Comparison of ENCODE assay signal across 19 cellular contexts in the genomic region with DNA sequence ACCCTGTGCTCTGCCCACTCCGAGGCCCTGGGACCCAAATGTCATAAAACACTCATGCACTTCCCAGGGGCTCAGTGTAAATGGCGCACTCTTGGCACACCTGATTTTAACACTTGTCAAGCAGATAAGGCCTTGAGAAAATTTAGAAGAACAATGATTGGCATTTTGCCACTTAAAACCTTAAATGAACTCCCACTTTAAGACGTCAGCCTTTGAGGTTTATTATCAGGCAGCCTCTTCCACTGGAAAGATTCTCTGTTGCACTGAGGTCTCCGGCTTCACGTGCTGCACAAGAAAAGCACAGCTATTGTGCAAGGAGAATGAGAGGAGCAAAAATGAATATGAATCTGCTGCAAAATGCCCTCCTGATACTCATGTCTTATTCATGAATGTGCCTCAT.
"Had no signal": no experiment of that assay in that cellular context is flagged by ENCODE, and none has a peak within 500 bp of the region (broad histone marks: within the 10 kb centered on the region; RNA-seq: fewer than 3 reads in every experiment).

No MANE protein-coding gene starts in this region.

- H3K27ac Mint-ChIP-seq: activated CD4-positive, alpha-beta T cell treated with anti-CD3 and anti-CD28 coated beads, Interleukin-2, amount 10 ng/mL, durations not matched to agents 7 days and 5 days; activated naive CD4-positive, alpha-beta T cell treated with anti-CD3 and anti-CD28 coated beads, Interleukin-2, amount 50 U/mL, for 24 hours; progenitor cell of endocrine pancreas; T-cell had no signal

- H3K36me3 Mint-ChIP-seq: activated naive CD4-positive, alpha-beta T cell treated with anti-CD3 and anti-CD28 coated beads, Interleukin-2, amount 50 U/mL, for 24 hours; brain; naive thymus-derived CD4-positive, alpha-beta T cell; T-cell had no signal

- H3K27me3 ChIP-seq: dorsolateral prefrontal cortex, gastrocnemius medialis, SJSA1, suprapubic skin, upper lobe of right lung had no signal

- H3K9me3 Mint-ChIP-seq: activated CD4-positive, alpha-beta T cell treated with anti-CD3 and anti-CD28 coated beads, Interleukin-2, amount 10 ng/mL, durations not matched to agents 7 days and 5 days; activated naive CD4-positive, alpha-beta T cell treated with anti-CD3 and anti-CD28 coated beads, Interleukin-2, amount 50 U/mL, for 24 hours; T-cell had no signal

- H3K27me3 Mint-ChIP-seq: activated naive CD4-positive, alpha-beta T cell treated with anti-CD3 and anti-CD28 coated beads, Interleukin-2, amount 50 U/mL, for 24 hours had no signal

- DNase-seq: activated CD4-positive, alpha-beta T cell treated with anti-CD3 and anti-CD28 coated beads, Interleukin-2, amount 10 ng/mL, durations not matched to agents 7 days and 5 days; activated CD4-positive, CD25-positive, alpha-beta regulatory T cell; activated effector memory CD4-positive, alpha-beta T cell treated with Interleukin-2 at 50 U/mL for 16 hours; activated T-cell treated with anti-CD3 and anti-CD28 coated beads, Interleukin-2, amount 50 U/mL, for 1 hour; amniotic stem cell; gastrocnemius medialis; hippocampal formation; naive thymus-derived CD4-positive, alpha-beta T cell; nucleus accumbens; stimulated activated CD4-positive, alpha-beta T cell treated with anti-CD3 and anti-CD28 coated beads, Interleukin-12 subunit alpha, Interleukin-12 subunit beta, amount 100 ng/mL, for 4 hours; stimulated activated naive CD4-positive, alpha-beta T cell; T-cell had no signal

- H3K4me1 Mint-ChIP-seq: activated CD4-positive, alpha-beta T cell treated with anti-CD3 and anti-CD28 coated beads, Interleukin-2, amount 10 ng/mL, durations not matched to agents 7 days and 5 days; activated naive CD4-positive, alpha-beta T cell treated with anti-CD3 and anti-CD28 coated beads, Interleukin-2, amount 50 U/mL, for 24 hours; T-cell had no signal

- H3K36me3 ChIP-seq: gastrocnemius medialis, SJSA1, suprapubic skin, upper lobe of right lung had no signal

- H3K27ac ChIP-seq: dorsolateral prefrontal cortex, gastrocnemius medialis, SJSA1, suprapubic skin, upper lobe of right lung had no signal

- H3K4me3 Mint-ChIP-seq: activated CD4-positive, alpha-beta T cell treated with anti-CD3 and anti-CD28 coated beads, Interleukin-2, amount 10 ng/mL, durations not matched to agents 7 days and 5 days; activated naive CD4-positive, alpha-beta T cell treated with anti-CD3 and anti-CD28 coated beads, Interleukin-2, amount 50 U/mL, for 24 hours; brain; naive thymus-derived CD4-positive, alpha-beta T cell; T-cell had no signal

- H3K4me1 ChIP-seq: gastrocnemius medialis, upper lobe of right lung had no signal

- H3K4me3 ChIP-seq: dorsolateral prefrontal cortex, gastrocnemius medialis, SJSA1, suprapubic skin, upper lobe of right lung had no signal

- ATAC-seq: gastrocnemius medialis; naive thymus-derived CD4-positive, alpha-beta T cell; T-cell; upper lobe of right lung had no signal

- H3K9me3 ChIP-seq: gastrocnemius medialis, SJSA1, suprapubic skin, upper lobe of right lung had no signal
